23 cellular contexts compared by ENCODE assay signal in the genomic region with DNA sequence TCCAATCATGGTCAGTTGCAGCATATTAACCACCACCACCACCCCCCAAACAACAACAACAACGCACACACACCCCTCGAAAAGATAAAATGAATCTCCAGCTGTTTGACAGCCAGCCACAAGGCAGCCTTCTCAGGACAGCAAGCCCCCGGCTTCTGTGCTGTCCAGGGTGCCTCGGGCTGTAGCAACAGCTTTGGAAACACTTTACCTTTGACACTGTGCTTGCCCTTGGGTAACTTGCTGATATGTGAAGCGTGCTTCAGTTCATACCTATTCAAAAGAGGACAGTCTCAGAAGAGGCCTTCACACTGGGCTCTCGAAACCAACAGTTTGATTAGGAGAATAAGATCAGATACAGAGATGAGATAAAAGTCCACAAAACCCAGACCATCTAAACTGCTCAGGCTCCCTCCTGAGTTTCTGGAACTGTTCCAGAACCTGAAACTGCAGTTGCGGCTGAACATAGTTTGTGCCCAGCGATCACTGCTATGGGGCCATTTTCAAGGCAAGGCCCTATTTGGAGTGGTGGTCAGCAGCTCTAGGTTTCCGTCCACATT.
"Had no signal": no experiment of that assay in that cellular context is flagged by ENCODE, and none has a peak within 500 bp of the region (broad histone marks: within the 10 kb centered on the region; RNA-seq: fewer than 3 reads in every experiment).

No MANE protein-coding gene starts in this region.

- DNase-seq: activated naive CD4-positive, alpha-beta T cell; activated naive CD8-positive, alpha-beta T cell treated with anti-CD3 and anti-CD28 coated beads for 36 hours; activated T-cell treated with anti-CD3 and anti-CD28 coated beads, Interleukin-2, amount 50 U/mL, for 1 hour; cerebellar nuclear complex; kidney; left lung; mammary epithelial cell; natural killer cell; pancreas; sigmoid colon; stimulated activated CD4-positive, alpha-beta T cell treated with anti-CD3 and anti-CD28 coated beads, Interleukin-15, amount 100 ng/mL, for 24 hours; stimulated activated CD8-positive, alpha-beta memory T cell treated with anti-CD3 and anti-CD28 coated beads, Interleukin-4, amount 100 ng/mL, for 48 hours; stimulated activated naive B cell treated with anti-CD40 and anti-IgM and Interleukin-4, amounts not matched to agents 10 μg/mL and 1 μg/mL and 100 μg/mL, for 72 hours; T-helper 9 cell had no signal

- H3K27me3 ChIP-seq: breast epithelium, left lung, neutrophil, pancreas, sigmoid colon, vagina had no signal

- H3K9me3 Mint-ChIP-seq: activated naive CD8-positive, alpha-beta T cell treated with anti-CD3 and anti-CD28 coated beads for 36 hours; activated T-helper 2 cell treated with anti-CD3 and anti-CD28 coated beads, Interferon-gamma antibody, Interleukin-2, Interleukin-4, amounts not matched to agents 10 μg/mL and 5 μg/mL and 100 μg/mL, durations not matched to agents 14 hours and 24 hours and 36 hours; mesothelial cell of epicardium; natural killer cell; stimulated activated naive B cell treated with anti-CD40 and anti-IgM and Interleukin-4, amounts not matched to agents 10 μg/mL and 1 μg/mL and 100 μg/mL, for 72 hours; type B pancreatic cell; WTC11 had no signal

- H3K27ac ChIP-seq: breast epithelium, epithelial cell of prostate, left lung, neutrophil, pancreas, vagina had no signal

- H3K4me1 ChIP-seq: breast epithelium, left lung, pancreas, vagina had no signal

- H3K4me1 Mint-ChIP-seq: activated naive CD8-positive, alpha-beta T cell treated with anti-CD3 and anti-CD28 coated beads for 36 hours; mesothelial cell of epicardium; natural killer cell; WTC11 had no signal

- H3K4me3 Mint-ChIP-seq: activated naive CD8-positive, alpha-beta T cell treated with anti-CD3 and anti-CD28 coated beads for 36 hours; mesothelial cell of epicardium; natural killer cell; stimulated activated naive B cell treated with anti-CD40 and anti-IgM and Interleukin-4, amounts not matched to agents 10 μg/mL and 1 μg/mL and 100 μg/mL, for 72 hours; type B pancreatic cell; WTC11 had no signal

- ATAC-seq: left lung; natural killer cell; stimulated activated naive B cell treated with anti-CD40 and anti-IgM and Interleukin-4, amounts not matched to agents 10 μg/mL and 1 μg/mL and 100 μg/mL, for 72 hours; WTC11 had no signal

- H3K27me3 Mint-ChIP-seq: activated naive CD8-positive, alpha-beta T cell treated with anti-CD3 and anti-CD28 coated beads for 36 hours; stimulated activated naive B cell treated with anti-CD40 and anti-IgM and Interleukin-4, amounts not matched to agents 10 μg/mL and 1 μg/mL and 100 μg/mL, for 72 hours; type B pancreatic cell had no signal

- H3K9me3 ChIP-seq: breast epithelium, left lung, neutrophil, pancreas, sigmoid colon, vagina had no signal

- H3K27ac Mint-ChIP-seq: activated naive CD8-positive, alpha-beta T cell treated with anti-CD3 and anti-CD28 coated beads for 36 hours; activated T-helper 2 cell treated with anti-CD3 and anti-CD28 coated beads, Interferon-gamma antibody, Interleukin-2, Interleukin-4, amounts not matched to agents 10 μg/mL and 5 μg/mL and 100 μg/mL, durations not matched to agents 14 hours and 24 hours and 36 hours; mesothelial cell of epicardium; natural killer cell; type B pancreatic cell; WTC11 had no signal

- H3K4me3 ChIP-seq: breast epithelium, left lung, pancreas, sigmoid colon, smooth muscle cell, vagina had no signal
